Comparison of ENCODE assay signal across 8 cellular contexts in genomic region chr21:33325222-33326067, GRCh38. TPM values are rescaled to one million over a fixed set of nuclear protein-coding genes. Genes with fewer than 3 reads are reported as not detected.
DNase-seq lines count a peak whose midpoint lies in the region; ATAC-seq and TF ChIP-seq lines count a peak whose summit lies in the region.

No MANE protein-coding gene starts in this region.

- intact Hi-C loops in lower leg skin (cut with DNase I; ENCODE audit: low total_unique reads): no loop called here

- ATAC-seq in HG02870 (IDR thresholded peaks at IDR 0.05; ENCODE audit: unreplicated experiment): peak; percentile 15

- 0% methylated on average over 26 to 28 of the region's 28 CpGs for WGBS in lower leg skin, 2 donors

- peak overlapping the region; percentile 92 for H3K4me3 ChIP-seq in lower leg skin (ENCODE audit: low read depth, poor library complexity, severe bottlenecking)

- TF ChIP-seq POLR2A in lower leg skin (IDR thresholded peaks at IDR 0.05): no peak

- peak; percentile 62 for DNase-seq in NK-92 treated with Interleukin-12 subunit alpha and Interleukin-12 subunit beta, amount 100 ng/mL, for 24 hours (lab: John Stamatoyannopoulos, UW)
- DNase-seq in NK-92 (lab: John Stamatoyannopoulos, UW; ENCODE audit: unreplicated experiment): no peak
- peak; percentile 35 to 40 for DNase-seq in NCI-H1930 (lab: John Stamatoyannopoulos, UW)
- DNase-seq in activated CD4-positive, alpha-beta T cell treated with anti-CD3 and anti-CD28 coated beads for 1 hour: peak; percentile 58
- peak; percentile 74 for DNase-seq in dermis blood vessel endothelial cell
- DNase-seq in lower leg skin (ENCODE audit: low spot score in 2 of 2): peak; percentile 69 to 94
- DNase-seq in stimulated activated CD4-positive, alpha-beta T cell treated with anti-CD3 and anti-CD28 coated beads, Interleukin-4, amount 100 ng/mL, for 48 hours (ENCODE audit: low read depth in 2 of 2): peak; percentile 54 to 57

- no peak for TF ChIP-seq CTCF in lower leg skin (IDR thresholded peaks at IDR 0.05)

RNA-seq across cellular contexts. Expression of gene IFNAR1, which starts 0.7 kb away (rescaled TPM):
- total RNA-seq in dermis blood vessel endothelial cell: 22.3 and 40.3 TPM in 2 replicates
- total RNA-seq in lower leg skin: 10 to 100 TPM; 17.0 to 19.4 (median 19.0) TPM

RNA-seq across cellular contexts. Expression of gene IL10RB, which starts 59.3 kb away (rescaled TPM):
- total RNA-seq in dermis blood vessel endothelial cell (55.0 and 55.5 TPM in 2 replicates), lower leg skin (10 to 100 TPM; 27.6 to 33.3 (median 30.2) TPM)
